Comparison of ENCODE assay signal across 12 cellular contexts in the genomic region with DNA sequence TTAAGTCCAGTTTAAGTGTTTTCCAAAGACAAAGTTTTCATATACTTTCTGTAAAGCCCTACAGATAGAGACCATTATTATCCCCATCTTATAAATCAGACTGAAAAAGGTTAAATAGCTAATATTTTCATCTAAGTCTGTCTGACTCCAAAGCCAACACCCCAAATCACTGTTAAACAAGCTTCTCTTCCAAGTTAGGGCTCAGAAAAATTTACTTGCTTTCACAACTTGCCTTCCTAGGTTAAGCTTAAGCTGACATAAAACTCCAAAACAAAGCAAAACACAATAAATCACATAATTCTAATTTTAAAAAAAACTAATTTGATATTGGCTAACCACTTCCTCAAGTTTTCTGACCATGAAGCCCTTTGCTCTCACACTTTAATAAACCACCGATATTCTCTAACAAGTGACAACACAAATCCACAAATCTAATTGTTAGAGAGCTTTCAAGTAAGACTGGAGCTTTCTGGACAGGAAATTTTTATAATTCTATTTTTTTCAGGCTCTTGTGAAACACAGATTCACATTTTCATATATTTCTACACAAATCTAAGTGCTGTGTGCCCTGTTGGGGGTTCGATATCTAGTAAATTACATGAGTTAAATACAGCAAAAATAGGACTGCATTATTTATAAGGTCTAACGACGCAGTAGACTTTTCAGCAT. TPM values are rescaled to one million over a fixed set of nuclear protein-coding genes. Genes with fewer than 3 reads are reported as not detected.
A peak's percentile ranks its signal among the peaks of the same experiment; 100 is the strongest.
DNase-seq lines count a peak whose midpoint lies in the region; ATAC-seq and TF ChIP-seq lines count a peak whose summit lies in the region.
"Had no signal": no experiment of that assay in that cellular context is flagged by ENCODE, and none has a peak within 500 bp of the region (broad histone marks: within the 10 kb centered on the region; RNA-seq: fewer than 3 reads in every experiment).

No MANE protein-coding gene starts in this region.

- peaks cover 18% of the 10 kb centered on the region for H3K4me1 Mint-ChIP-seq in activated naive CD4-positive, alpha-beta T cell treated with anti-CD3 and anti-CD28 coated beads, Interleukin-2, amount 10 ng/mL, durations not matched to agents 7 days and 5 days

- H3K4me1 ChIP-seq in BLaER1 treated with 17β-estradiol and CSF1 and Interleukin-3, amounts not matched to agents 10 nM and 100 nM: peaks cover 10 to 40% (median 36%) of the 10 kb centered on the region in 10 experiments; a peak in 19 of 20 replicates
- H3K4me1 ChIP-seq in SJCRH30 (0 out of 2 replicates have a peak, but pooled peaks cover 6% of the 10 kb centered on the region), psoas muscle (peaks cover 18% of the 10 kb centered on the region)

- H3K27ac Mint-ChIP-seq in activated naive CD4-positive, alpha-beta T cell treated with anti-CD3 and anti-CD28 coated beads, Interleukin-2, amount 10 ng/mL, durations not matched to agents 7 days and 5 days: no peak overlapping the region
- H3K27ac Mint-ChIP-seq: dendritic cell treated with granulocyte-macrophage colony-stimulating factor and Interleukin-4, amounts not matched to agents 40 ng/mL and 50 ng/mL, for 4 days had no signal

- peaks cover 11 to 54% (median 47%) of the 10 kb centered on the region in 11 experiments for H3K27me3 ChIP-seq in BLaER1 treated with 17β-estradiol and CSF1 and Interleukin-3, amounts not matched to agents 10 nM and 100 nM
- H3K27me3 ChIP-seq in SJCRH30 (no peaks in the 10 kb centered on the region), psoas muscle (ENCODE audit: insufficient read depth in 3 of 3, low read length in 2 of 3) (no peaks in the 10 kb centered on the region)

- CTCF ChIA-PET in activated naive CD4-positive, alpha-beta T cell treated with anti-CD3 and anti-CD28 coated beads, Interleukin-2, amount 10 ng/mL, durations not matched to agents 7 days and 5 days (lab: Charles Lee): interaction anchor here (0.6 to 0.9 kb wide), 3 partner anchors 17 to 71 kb away, joined by 4 read pairs; no protein-coding TSS in a partner anchor

- H4K20me1 ChIP-seq in BLaER1 treated with 17β-estradiol and CSF1 and Interleukin-3, amounts not matched to agents 10 nM and 100 nM: no peaks in the 10 kb centered on the region; a peak in 1 of 22 replicates

- peak in 1 of 2 experiments; percentile 17 for DNase-seq in SJCRH30
- DNase-seq in fibroblast of pulmonary artery (ENCODE audit: low read depth): peak; percentile 24
- no peak for DNase-seq in psoas muscle
- no peak for DNase-seq in activated naive CD4-positive, alpha-beta T cell treated with anti-CD3 and anti-CD28 coated beads, Interleukin-2, amount 10 ng/mL, durations not matched to agents 7 days and 5 days
- DNase-seq: activated CD8-positive, alpha-beta memory T cell treated with anti-CD3 and anti-CD28 coated beads for 24 hours; stimulated activated naive CD4-positive, alpha-beta T cell treated with Interleukin-2 at 50 U/mL for 16 hours had no signal

- peak overlapping the region in 2 of 11 experiments; percentile 58 to 69; a peak in 5 of 22 replicates for H3K27ac ChIP-seq in BLaER1 treated with 17β-estradiol and CSF1 and Interleukin-3, amounts not matched to agents 10 nM and 100 nM
- H3K27ac ChIP-seq in SJCRH30 (peak overlapping the region; percentile 81), psoas muscle (peak overlapping the region; percentile 85)
- H3K27ac ChIP-seq: neutrophil had no signal

- H3K9me3 ChIP-seq in BLaER1 treated with 17β-estradiol and CSF1 and Interleukin-3, amounts not matched to agents 10 nM and 100 nM (replicated peaks in 1 of 11): no peaks in the 10 kb centered on the region
- H3K9me3 ChIP-seq in SJCRH30 (replicated peaks) (no peaks in the 10 kb centered on the region), psoas muscle (no peaks in the 10 kb centered on the region)
- H3K9me3 ChIP-seq: neutrophil had no signal

- TF ChIP-seq CTCF in fibroblast of pulmonary artery (IDR thresholded peaks at IDR 0.05; ENCODE audit: low read length, missing control alignments) (no peak), psoas muscle (IDR thresholded peaks at IDR 0.05) (no peak)

- peak overlapping the region in 7 of 11 experiments; percentile 61 to 79 (median 77); a peak in 9 of 22 replicates for H3K9ac ChIP-seq in BLaER1 treated with 17β-estradiol and CSF1 and Interleukin-3, amounts not matched to agents 10 nM and 100 nM

- peaks cover 61% of the 10 kb centered on the region for H3K27me3 Mint-ChIP-seq in activated naive CD4-positive, alpha-beta T cell treated with anti-CD3 and anti-CD28 coated beads, Interleukin-2, amount 10 ng/mL, durations not matched to agents 7 days and 5 days

- intact Hi-C loops in psoas muscle (cut with DNase I): loop anchor here (5.0 to 10.0 kb wide), 5 partner anchors 64 to 404 kb away; a partner anchor contains a TSS

- H3K9me3 Mint-ChIP-seq in activated naive CD4-positive, alpha-beta T cell treated with anti-CD3 and anti-CD28 coated beads, Interleukin-2, amount 10 ng/mL, durations not matched to agents 7 days and 5 days: no peaks in the 10 kb centered on the region
- H3K9me3 Mint-ChIP-seq: dendritic cell treated with granulocyte-macrophage colony-stimulating factor and Interleukin-4, amounts not matched to agents 40 ng/mL and 50 ng/mL, for 4 days had no signal

- no peak overlapping the region for H3K4me3 Mint-ChIP-seq in activated naive CD4-positive, alpha-beta T cell treated with anti-CD3 and anti-CD28 coated beads, Interleukin-2, amount 10 ng/mL, durations not matched to agents 7 days and 5 days

- no peaks in the 10 kb centered on the region for H3K36me3 ChIP-seq in BLaER1 treated with 17β-estradiol and CSF1 and Interleukin-3, amounts not matched to agents 10 nM and 100 nM
- peaks cover 9% of the 10 kb centered on the region; the same call in 1 of the 2 replicates for H3K36me3 ChIP-seq in SJCRH30
- H3K36me3 ChIP-seq in psoas muscle (ENCODE audit: insufficient read depth in 1 of 2, low read depth in 1 of 2): no peaks in the 10 kb centered on the region
- H3K36me3 ChIP-seq: neutrophil had no signal

- WGBS in psoas muscle, 3 donors: 12 to 21% (median 13%) methylated on average over 4 of the region's 4 CpGs

- H3K4me2 ChIP-seq in BLaER1 treated with 17β-estradiol and CSF1 and Interleukin-3, amounts not matched to agents 10 nM and 100 nM: peak overlapping the region; percentile 85 to 100 (median 96)

- peak overlapping the region in 8 of 10 experiments; percentile 71 to 93 (median 80); a peak in 12 of 20 replicates for H3K4me3 ChIP-seq in BLaER1 treated with 17β-estradiol and CSF1 and Interleukin-3, amounts not matched to agents 10 nM and 100 nM
- peak overlapping the region; percentile 80 for H3K4me3 ChIP-seq in SJCRH30
- peak overlapping the region; percentile 86 for H3K4me3 ChIP-seq in fibroblast of pulmonary artery (replicated peaks; ENCODE audit: low read depth, low read length)
- peak overlapping the region; percentile 91 for H3K4me3 ChIP-seq in psoas muscle

- ATAC-seq in psoas muscle (no peak), HG02870 (IDR thresholded peaks at IDR 0.05; ENCODE audit: unreplicated experiment) (no peak), HG03457 (IDR thresholded peaks at IDR 0.05; ENCODE audit: unreplicated experiment) (no peak), HG03432 (IDR thresholded peaks at IDR 0.05; ENCODE audit: unreplicated experiment) (no peak)

- H3K36me3 Mint-ChIP-seq in activated naive CD4-positive, alpha-beta T cell treated with anti-CD3 and anti-CD28 coated beads, Interleukin-2, amount 10 ng/mL, durations not matched to agents 7 days and 5 days: no peaks in the 10 kb centered on the region

RNA-seq across cellular contexts. Expression of a gene that starts 2.2 kb away (rescaled TPM):
- total RNA-seq in SJCRH30 (2014; rRNA removed; shearing (Covaris generic)): 103 and 110 TPM in 2 replicates
- 10 to 100 TPM; 18.6 to 25.1 (median 20.3) TPM for total RNA-seq in psoas muscle
- polyA plus RNA-seq in psoas muscle: 10 to 100 TPM in 1 of 3 donors, 1 to 10 TPM in 2; 8.9 to 15.2 (median 9.0) TPM
